8 cellular contexts compared by ENCODE assay signal in the genomic region with DNA sequence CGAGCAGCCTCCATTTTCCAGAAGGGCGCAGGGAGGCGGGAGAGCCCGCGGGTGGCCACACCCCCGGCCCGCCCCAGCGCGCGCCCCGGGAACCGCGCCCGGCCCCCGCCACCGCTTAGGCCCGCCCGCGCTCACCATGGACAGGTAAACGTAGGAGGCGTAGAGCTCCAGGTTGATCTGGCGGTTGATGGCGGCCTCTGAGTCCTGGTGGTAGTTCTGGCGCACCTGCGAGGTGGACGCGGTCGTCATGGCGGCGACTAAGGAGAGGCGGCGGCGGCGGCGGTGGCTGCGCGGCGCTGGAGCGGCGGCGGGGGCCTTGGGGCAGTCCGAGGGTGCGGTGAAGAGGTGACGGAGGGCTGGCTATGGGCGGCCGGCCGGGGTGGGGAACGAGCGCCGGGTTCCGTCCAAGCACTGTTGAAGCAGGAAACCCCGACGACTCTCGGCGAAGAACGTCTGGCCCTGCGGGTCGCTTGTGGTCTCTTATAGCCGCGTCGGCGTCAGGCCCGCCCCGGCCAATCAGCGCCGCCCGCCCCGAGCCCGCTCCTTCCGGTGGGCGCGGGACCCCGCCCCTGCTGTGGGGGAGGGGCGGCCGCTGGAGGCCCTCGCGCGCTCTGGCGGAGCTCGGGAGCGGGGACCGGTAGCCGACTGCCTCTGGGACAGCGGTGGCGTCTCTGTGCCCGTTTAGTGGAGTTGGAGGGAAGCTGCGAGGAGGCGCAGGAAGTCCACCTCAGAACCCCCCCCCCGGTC. TPM values are rescaled to one million over a fixed set of nuclear protein-coding genes. Genes with fewer than 3 reads are reported as not detected.
DNase-seq lines count a peak whose midpoint lies in the region; ATAC-seq and TF ChIP-seq lines count a peak whose summit lies in the region.

A gene (minus strand): TSS at position 458 of the 747 bp plus-strand sequence. CDS start 209 bp downstream, at position 249.

- CTCF ChIA-PET in AG04449 (lab: Yijun Ruan, JAX), result interaction anchor here (1.0 to 15.0 kb wide), 6 partner anchors 10 to 141 kb away, joined by 3 to 146 read pairs (median 26); no protein-coding TSS in a partner anchor

- POLR2A ChIA-PET in AG04449 (lab: Yijun Ruan, JAX), result interaction anchor here (0.6 to 3.7 kb wide), 22 partner anchors 8 to 596 kb away, joined by 3 to 15 read pairs (median 6); a partner anchor contains a TSS

- no peaks in the 10 kb centered on the region for H3K27me3 ChIP-seq in kidney epithelial cell (ENCODE audit: control insufficient read depth, insufficient read depth, low read length)

- DNase-seq in AG04449 (ENCODE audit: low read depth, low spot score) (no peak), NCI-H345 (lab: John Stamatoyannopoulos, UW) (peak; percentile 94), cerebellum (ENCODE audit: low spot score) (peak; percentile 94), kidney epithelial cell (ENCODE audit: low read depth) (no peak)
- peak; percentile 85 for DNase-seq in activated CD4-positive, alpha-beta T cell treated with anti-CD3 and anti-CD28 coated beads for 1 hour
- peak; percentile 72 to 86 for DNase-seq in stimulated activated CD4-positive, alpha-beta T cell treated with anti-CD3 and anti-CD28 coated beads, Interleukin-15, amount 100 ng/mL, for 48 hours (ENCODE audit: low read depth in 2 of 2)

- TF ChIP-seq CTCF in AG04449 (IDR thresholded peaks at IDR 0.05; ENCODE audit: insufficient read depth, low read length, missing control alignments) (no peak), kidney epithelial cell (IDR thresholded peaks at IDR 0.05; ENCODE audit: insufficient read depth, low read length, poor library complexity, severe bottlenecking) (no peak)

- peaks cover 2% of the 10 kb centered on the region for H3K36me3 ChIP-seq in kidney epithelial cell (ENCODE audit: control insufficient read depth, insufficient read depth, low read length)

- H3K4me3 ChIP-seq in AG04449 (ENCODE audit: low read depth, low read length) (peak within 1 kb of the TSS; percentile 98), kidney epithelial cell (ENCODE audit: low read depth, low read length) (peak within 1 kb of the TSS; percentile 65)

- ATAC-seq in GM18909 (IDR thresholded peaks at IDR 0.05; ENCODE audit: poor library complexity, unreplicated experiment) (peak; percentile 47), HG03175 (IDR thresholded peaks at IDR 0.05; ENCODE audit: unreplicated experiment) (peak; percentile 52)

RNA-seq across cellular contexts. Expression of the gene that starts here (rescaled TPM):
- 295 TPM for total RNA-seq in cerebellum
- total RNA-seq in kidney epithelial cell, result 2,225 and 2,374 TPM in 2 replicates

Comparison
In these comparisons a context has a peak if more than half of its experiments do, and no peak if none do; other contexts are left out.
1. DNase-seq: peak in NCI-H345 (single experiment), activated CD4-positive, alpha-beta T cell treated with anti-CD3 and anti-CD28 coated beads for 1 hour (single experiment), cerebellum (single experiment) and stimulated activated CD4-positive, alpha-beta T cell treated with anti-CD3 and anti-CD28 coated beads, Interleukin-15, amount 100 ng/mL, for 48 hours (2 of 2); none in AG04449 (single experiment) and kidney epithelial cell (single experiment).